ENCODE assay signal across 8 cellular contexts in the genomic region with DNA sequence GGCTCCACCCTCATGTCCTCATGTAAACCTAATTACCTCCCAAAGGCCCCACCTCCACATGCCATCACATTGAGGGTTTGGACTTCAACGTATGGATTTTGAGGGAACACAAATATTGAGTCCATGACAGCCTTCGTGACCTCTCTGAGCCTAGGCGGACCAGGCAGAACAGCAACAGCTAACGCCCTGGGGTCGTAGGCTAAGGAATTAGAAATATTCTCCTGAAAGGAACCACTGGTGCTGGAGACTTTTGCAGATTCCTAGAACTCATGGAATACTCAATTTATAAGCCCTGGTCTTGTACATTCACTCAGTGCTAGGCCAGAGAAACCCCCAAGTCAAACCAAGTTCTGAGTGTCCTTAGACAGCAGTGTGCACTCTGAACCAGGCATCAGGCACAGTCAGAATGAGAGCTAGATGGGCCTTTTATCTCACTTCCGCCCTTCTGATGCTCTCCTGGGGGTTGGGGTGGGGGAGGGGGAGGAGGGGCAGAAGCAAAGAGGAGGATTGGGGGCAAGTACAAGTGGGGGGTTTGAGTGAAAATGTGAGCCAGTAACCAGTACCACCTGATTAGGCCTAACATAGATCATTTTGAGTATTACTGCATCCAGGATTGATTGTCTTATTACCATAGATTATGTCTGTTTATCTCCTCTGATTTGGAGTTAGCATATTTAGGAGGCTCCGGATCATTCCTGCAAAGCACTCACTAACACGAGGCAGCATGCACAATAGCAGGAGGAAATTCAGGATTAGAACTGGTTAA.
DNase-seq lines count a peak whose midpoint lies in the region; ATAC-seq and TF ChIP-seq lines count a peak whose summit lies in the region.

No MANE protein-coding gene starts in this region.

- TF ChIP-seq POLR2A in HCT116 (IDR thresholded peaks at IDR 0.05; ENCODE audit: borderline replicate concordance, extremely low read depth, insufficient read depth, insufficient read length), result no peak

- H3K4me1 ChIP-seq in HCT116 (ENCODE audit: control insufficient read depth in 1 of 2, insufficient read depth in 2 of 2, low read length in 2 of 2), result peaks cover 46 to 53% of the 10 kb centered on the region in 2 experiments
- peaks cover 21% of the 10 kb centered on the region for H3K4me1 ChIP-seq in OCI-LY3 (ENCODE audit: low read length)
- peaks cover 0 to 10% (median 5%) of the 10 kb centered on the region in 4 donors for H3K4me1 ChIP-seq in tibial artery
- no peaks in the 10 kb centered on the region for H3K4me1 ChIP-seq in foreskin keratinocyte

- no peaks in the 10 kb centered on the region for H3K9me2 ChIP-seq in HCT116 (ENCODE audit: insufficient read depth)

- RAD21 ChIA-PET in HCT116 (lab: Charles Lee; ENCODE audit: low non-redundant PET in 1 of 2, low total read pairs in 2 of 2, uncharacterized antibody in 2 of 2, unreplicated experiment in 2 of 2), result interaction anchor here in 1 of 2 experiments (0.6 to 0.7 kb wide), 2 partner anchors 1315 to 1319 kb away, joined by 3 to 11 read pairs; no protein-coding TSS in a partner anchor

- no TSS peak for BruUV-seq in HCT116 (replicated peaks; lab: Mats Ljungman, UMichigan)

- peak overlapping the region; percentile 18; the same call in 1 of the 2 replicates for H3K4me2 ChIP-seq in HCT116 (ENCODE audit: low read length)
- peak overlapping the region; percentile 66 for H3K4me2 ChIP-seq in OCI-LY3 (ENCODE audit: low read length)

- H3K27me3 Mint-ChIP-seq in memory B cell, result no peaks in the 10 kb centered on the region

- peak; percentile 97 for ATAC-seq in GM18867 (IDR thresholded peaks at IDR 0.05; ENCODE audit: unreplicated experiment)
- no peak for ATAC-seq in HCT116
- peak; percentile 87 for ATAC-seq in memory B cell (ENCODE audit: low read depth)
- ATAC-seq in foreskin keratinocyte, result no peak

- H3K4me3 ChIP-seq in HCT116 (replicated peaks in 1 of 2; ENCODE audit: low read depth in 1 of 2, low read length in 2 of 2), result no peak overlapping the region
- peak overlapping the region; percentile 35 for H3K4me3 ChIP-seq in OCI-LY3 (ENCODE audit: low read length)
- H3K4me3 ChIP-seq in tibial artery, result no peak overlapping the region

- no peak overlapping the region for H3K4me3 Mint-ChIP-seq in memory B cell

- H4K20me1 ChIP-seq in HCT116 (ENCODE audit: insufficient read depth), result no peaks in the 10 kb centered on the region
- peaks cover 4% of the 10 kb centered on the region; the same call in 1 of the 2 replicates for H4K20me1 ChIP-seq in OCI-LY3 (ENCODE audit: insufficient read depth, low read length)

- intact Hi-C loops in HCT116 (cut with micrococcal nuclease) (loop anchor here (1.0 to 10.0 kb wide), 5 partner anchors 171 to 1314 kb away; no protein-coding TSS in a partner anchor), tibial artery (cut with DNase I; ENCODE audit: low total_unique reads) (loop anchor here (2.0 to 10.0 kb wide), 4 partner anchors 150 to 1317 kb away; a partner anchor contains a TSS)

- peaks cover 20% of the 10 kb centered on the region for H3K4me1 Mint-ChIP-seq in memory B cell

- TF ChIP-seq CTCF in HCT116 (IDR thresholded peaks at IDR 0.05 in 2 of 3, conservative IDR thresholded peaks at IDR 0.05 in 1 of 3; ENCODE audit: borderline replicate concordance in 1 of 3, insufficient read depth in 1 of 3, low read depth in 2 of 3, low read length in 2 of 3) (no peak), OCI-LY3 (IDR thresholded peaks at IDR 0.05; ENCODE audit: low read depth, low read length) (no peak), tibial artery (IDR thresholded peaks at IDR 0.05) (no peak), foreskin keratinocyte (conservative IDR thresholded peaks at IDR 0.05) (no peak)

- H3K27me3 ChIP-seq in HCT116 (ENCODE audit: insufficient read depth, low read length), result no peaks in the 10 kb centered on the region
- no peaks in the 10 kb centered on the region for H3K27me3 ChIP-seq in OCI-LY3 (ENCODE audit: low read depth, low read length)
- H3K27me3 ChIP-seq in tibial artery, result no peaks in the 10 kb centered on the region
- H3K27me3 ChIP-seq in foreskin keratinocyte, result no peaks in the 10 kb centered on the region

- H2AFZ ChIP-seq in HCT116 (ENCODE audit: low read depth, low read length, poor library complexity, severe bottlenecking), result no peak overlapping the region
- no peak overlapping the region for H2AFZ ChIP-seq in OCI-LY3 (ENCODE audit: low read depth, low read length)

- H3K36me3 Mint-ChIP-seq in memory B cell, result peaks cover 13% of the 10 kb centered on the region

- DNase-seq in HCT116 (ENCODE audit: low read depth, low spot score) (no peak), memory B cell (ENCODE audit: low spot score in 2 of 2) (peak in 1 of 2 donors; percentile 1), tibial artery (no peak), NCI-H2029 treated with DMSO at 0.1 percent for 48 hours (lab: John Stamatoyannopoulos, UW) (no peak), HCEC 1CT (no peak), foreskin keratinocyte (no peak)

- no peaks in the 10 kb centered on the region for H3K36me3 ChIP-seq in HCT116 (ENCODE audit: control insufficient read depth in 1 of 2, insufficient read depth in 2 of 2, low read length in 2 of 2)
- no peaks in the 10 kb centered on the region for H3K36me3 ChIP-seq in OCI-LY3 (replicated peaks; ENCODE audit: low read depth, low read length)
- no peaks in the 10 kb centered on the region for H3K36me3 ChIP-seq in tibial artery

- 0 out of 2 replicates have a peak overlapping the region, but pooled peaks have one; percentile 10 for H3K9ac ChIP-seq in HCT116 (ENCODE audit: low read length)
- H3K9ac ChIP-seq in OCI-LY3 (ENCODE audit: low read length), result peak overlapping the region; percentile 16; the same call in 1 of the 2 replicates

- TF ChIP-seq RAD21 in HCT116 (IDR thresholded peaks at IDR 0.05; ENCODE audit: low read depth), result no peak

- H3K9me3 ChIP-seq in HCT116 (ENCODE audit: control insufficient read depth in 1 of 2, insufficient read depth in 1 of 2, low read depth in 1 of 2, low read length in 2 of 2), result no peaks in the 10 kb centered on the region
- H3K9me3 ChIP-seq in OCI-LY3 (ENCODE audit: insufficient read depth, low read length), result no peaks in the 10 kb centered on the region
- H3K9me3 ChIP-seq in tibial artery, result no peaks in the 10 kb centered on the region

- H3K9me3 Mint-ChIP-seq in memory B cell, result no peaks in the 10 kb centered on the region

- peak overlapping the region; percentile 70 for H3K27ac Mint-ChIP-seq in memory B cell

- H3K79me2 ChIP-seq in HCT116 (ENCODE audit: insufficient read depth, low read length) (no peaks in the 10 kb centered on the region), OCI-LY3 (ENCODE audit: low read length) (no peaks in the 10 kb centered on the region)

- POLR2A ChIA-PET in HCT116 (lab: Charles Lee), result interaction anchor here (0.7 to 1.5 kb wide), 3 partner anchors 144 to 430 kb away, joined by 3 to 6 read pairs (median 5); no protein-coding TSS in a partner anchor

- CTCF ChIA-PET in HCT116 (lab: Charles Lee), result interaction anchor here (0.6 to 1.3 kb wide), 9 partner anchors 163 to 1320 kb away, joined by 3 to 11 read pairs (median 4); no protein-coding TSS in a partner anchor

- H3K27ac ChIP-seq in HCT116 (ENCODE audit: low read depth, low read length), result peak overlapping the region; percentile 57
- peak overlapping the region; percentile 45 for H3K27ac ChIP-seq in OCI-LY3 (ENCODE audit: low read length)
- no peak overlapping the region for H3K27ac ChIP-seq in tibial artery
- no peak overlapping the region for H3K27ac ChIP-seq in foreskin keratinocyte

TF ChIP-seq in HCT116, 20 proteins besides CTCF, POLR2A, EP300 and RAD21:
- TF ChIP-seq, protein P1, sequence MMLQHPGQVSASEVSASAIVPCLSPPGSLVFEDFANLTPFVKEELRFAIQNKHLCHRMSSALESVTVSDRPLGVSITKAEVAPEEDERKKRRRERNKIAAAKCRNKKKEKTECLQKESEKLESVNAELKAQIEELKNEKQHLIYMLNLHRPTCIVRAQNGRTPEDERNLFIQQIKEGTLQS (IDR thresholded peaks at IDR 0.05), result no peak
- TF ChIP-seq TCF7L2 (IDR thresholded peaks at IDR 0.05; ENCODE audit: borderline replicate concordance, extremely low read depth, insufficient read depth, insufficient read length), result peak; percentile 42

Comparison
In these comparisons a context has a peak if more than half of its experiments do, and no peak if none do; other contexts are left out.
1. ATAC-seq: peak in GM18867 (single experiment) and memory B cell (single experiment); none in HCT116 (single experiment) and foreskin keratinocyte (single experiment).
2. H3K27ac ChIP-seq: peak in HCT116 (single experiment) and OCI-LY3 (single experiment); none in tibial artery (0 of 2) and foreskin keratinocyte (single experiment).